In the genomic region with DNA sequence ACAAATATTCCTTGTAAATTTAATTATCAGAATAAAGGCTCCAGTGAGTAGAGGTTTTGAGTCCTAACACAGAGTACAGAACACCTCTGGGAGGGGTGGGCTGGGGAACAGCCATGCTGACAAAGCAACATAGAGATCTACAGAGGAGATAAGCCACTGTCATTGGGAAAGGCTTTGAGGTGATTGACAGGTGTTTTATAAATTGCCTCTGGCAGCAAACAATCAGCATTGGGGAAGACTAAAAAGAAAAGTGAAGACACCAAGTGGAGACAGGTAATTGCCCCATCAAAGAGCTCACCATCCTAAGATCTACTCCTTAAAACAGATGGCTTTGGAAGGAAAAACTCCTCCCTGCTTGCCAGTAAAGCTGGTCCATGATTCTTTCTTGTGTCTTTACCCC, we compare ENCODE assay signal across 16 cellular contexts.
DNase-seq lines count a peak whose midpoint lies in the region; ATAC-seq and TF ChIP-seq lines count a peak whose summit lies in the region.
"Had no signal": no experiment of that assay in that cellular context is flagged by ENCODE, and none has a peak within 500 bp of the region (broad histone marks: within the 10 kb centered on the region; RNA-seq: fewer than 3 reads in every experiment).

No MANE protein-coding gene starts in this region.

- no peak overlapping the region for H3K27ac ChIP-seq in HEK293 (ENCODE audit: extremely low read depth, low read depth, low read length)
- H3K27ac ChIP-seq in ectodermal cell (ENCODE audit: insufficient read depth, low read depth, low read length, poor library complexity, severe bottlenecking), result peak overlapping the region; percentile 36
- no peak overlapping the region for H3K27ac ChIP-seq in neuronal stem cell (replicated peaks; ENCODE audit: low read length)
- no peak overlapping the region for H3K27ac ChIP-seq in sigmoid colon
- H3K27ac ChIP-seq: BLaER1 treated with 17β-estradiol and CSF1 and Interleukin-3, amounts not matched to agents 10 nM and 100 nM; GM23248 had no signal

- H2BK120ac ChIP-seq in neuronal stem cell (ENCODE audit: low read depth, low read length), result no peak overlapping the region

- H2BK15ac ChIP-seq in neuronal stem cell (ENCODE audit: low read length), result no peak overlapping the region

- CTCF ChIA-PET in HEK293 (lab: Yijun Ruan, JAX), result no interaction called here

- H3K4me2 ChIP-seq in neuronal stem cell (ENCODE audit: insufficient read depth, low read length, poor library complexity, severe bottlenecking), result no peak overlapping the region
- H3K4me2 ChIP-seq: BLaER1 treated with 17β-estradiol and CSF1 and Interleukin-3, amounts not matched to agents 10 nM and 100 nM had no signal

- ATAC-seq in omental fat pad (ENCODE audit: low FRiP score), result no peak
- ATAC-seq: CD8-positive, alpha-beta T cell had no signal

- H2BK5ac ChIP-seq in neuronal stem cell (ENCODE audit: low read length), result no peak overlapping the region

- H4K91ac ChIP-seq in neuronal stem cell (ENCODE audit: low read depth, low read length, poor library complexity), result no peak overlapping the region

- H2AK5ac ChIP-seq in neuronal stem cell (ENCODE audit: low read depth, low read length), result no peak overlapping the region

- H3K27me3 ChIP-seq in ectodermal cell (ENCODE audit: control insufficient read depth, insufficient read depth, low read length, poor library complexity, severe bottlenecking) (no peaks in the 10 kb centered on the region), neuronal stem cell (ENCODE audit: control insufficient read depth in 3 of 3, insufficient read depth in 3 of 3, low read depth in 1 of 3, low read length in 3 of 3) (no peaks in the 10 kb centered on the region), sigmoid colon (no peaks in the 10 kb centered on the region)
- H3K27me3 ChIP-seq: BLaER1 treated with 17β-estradiol and CSF1 and Interleukin-3, amounts not matched to agents 10 nM and 100 nM had no signal

- POLR2A ChIA-PET in HEK293 (lab: Yijun Ruan, JAX), result no interaction called here

- no peaks in the 10 kb centered on the region for H3K4me1 ChIP-seq in HEK293 (ENCODE audit: control insufficient read depth, insufficient read depth, low read length)
- H3K4me1 ChIP-seq in ectodermal cell (ENCODE audit: control insufficient read depth, insufficient read depth, low read length), result peaks cover 19% of the 10 kb centered on the region
- peaks cover 2 to 14% of the 10 kb centered on the region in 2 donors for H3K4me1 ChIP-seq in neuronal stem cell (ENCODE audit: control insufficient read depth in 2 of 2, insufficient read depth in 1 of 2, low read depth in 1 of 2, low read length in 2 of 2)
- H3K4me1 ChIP-seq in sigmoid colon, result no peaks in the 10 kb centered on the region
- H3K4me1 ChIP-seq: BLaER1 treated with 17β-estradiol and CSF1 and Interleukin-3, amounts not matched to agents 10 nM and 100 nM; HAP-1 had no signal

- H3K18ac ChIP-seq in neuronal stem cell (ENCODE audit: low read length), result no peak overlapping the region

- H2BK12ac ChIP-seq in neuronal stem cell (ENCODE audit: low read length), result no peak overlapping the region

- DNase-seq in NCI-H2171 treated with DMSO at 0.1 percent for 48 hours (lab: John Stamatoyannopoulos, UW) (peak; percentile 15), NCI-H2171 (lab: John Stamatoyannopoulos, UW) (no peak), neuronal stem cell (ENCODE audit: low spot score) (peak; percentile 12), omental fat pad (ENCODE audit: low spot score) (no peak), sigmoid colon (no peak), NCI-H2196 (lab: John Stamatoyannopoulos, UW; ENCODE audit: unreplicated experiment) (no peak)
- DNase-seq: 8988T; Calu3; CD8-positive, alpha-beta T cell; DMS79 treated with DMSO at 0.1 percent for 48 hours; GM23248; IMR-90 had no signal

- H3K36me3 ChIP-seq in HEK293 (ENCODE audit: control insufficient read depth in 2 of 2, insufficient read depth in 1 of 2, low read length in 2 of 2) (no peaks in the 10 kb centered on the region), ectodermal cell (ENCODE audit: control insufficient read depth, insufficient read depth, low read length) (no peaks in the 10 kb centered on the region), neuronal stem cell (replicated peaks in 1 of 2; ENCODE audit: control insufficient read depth in 2 of 2, insufficient read depth in 2 of 2, low read length in 2 of 2) (no peaks in the 10 kb centered on the region), sigmoid colon (no peaks in the 10 kb centered on the region)
- H3K36me3 ChIP-seq: BLaER1 treated with 17β-estradiol and CSF1 and Interleukin-3, amounts not matched to agents 10 nM and 100 nM; HAP-1 had no signal

- no peaks in the 10 kb centered on the region for H3K9me3 ChIP-seq in HEK293 (ENCODE audit: control insufficient read depth, insufficient read depth, low read depth, low read length)
- peaks cover 8% of the 10 kb centered on the region for H3K9me3 ChIP-seq in ectodermal cell (ENCODE audit: control insufficient read depth, low read length)
- H3K9me3 ChIP-seq in neuronal stem cell (replicated peaks in 1 of 2; ENCODE audit: control insufficient read depth in 2 of 2, insufficient read depth in 1 of 2, low read depth in 1 of 2, low read length in 2 of 2), result no peaks in the 10 kb centered on the region
- H3K9me3 ChIP-seq in sigmoid colon, result peaks cover 0 to 4% (median under 1%) of the 10 kb centered on the region in 4 donors
- H3K9me3 ChIP-seq: HAP-1 had no signal

- TF ChIP-seq CTCF in HEK293 (tag by site-specific recombination; IDR thresholded peaks at IDR 0.05), result no peak
- no peak for TF ChIP-seq CTCF in omental fat pad (IDR thresholded peaks at IDR 0.05)
- TF ChIP-seq CTCF in sigmoid colon (IDR thresholded peaks at IDR 0.05), result no peak

- no peak overlapping the region for H3K23ac ChIP-seq in neuronal stem cell (ENCODE audit: low read depth, low read length, poor library complexity)

- no peak overlapping the region for H3K4me3 ChIP-seq in HEK293 (ENCODE audit: low read depth, low read length)
- H3K4me3 ChIP-seq in ectodermal cell (ENCODE audit: insufficient read depth, low read depth, low read length), result no peak overlapping the region
- H3K4me3 ChIP-seq in neuronal stem cell (ENCODE audit: low read length in 2 of 2), result no peak overlapping the region
- no peak overlapping the region for H3K4me3 ChIP-seq in sigmoid colon
- H3K4me3 ChIP-seq: BLaER1 treated with 17β-estradiol and CSF1 and Interleukin-3, amounts not matched to agents 10 nM and 100 nM; GM23248; HAP-1 had no signal

- no peak overlapping the region for H3K4ac ChIP-seq in neuronal stem cell (ENCODE audit: low read length)

- no peak for TF ChIP-seq POLR2A in sigmoid colon (IDR thresholded peaks at IDR 0.05)

- no peaks in the 10 kb centered on the region for H3K79me1 ChIP-seq in neuronal stem cell (ENCODE audit: low read depth, low read length)

- H3K9ac ChIP-seq in neuronal stem cell (ENCODE audit: low read depth, low read length, poor library complexity), result no peak overlapping the region
- H3K9ac ChIP-seq: BLaER1 treated with 17β-estradiol and CSF1 and Interleukin-3, amounts not matched to agents 10 nM and 100 nM; GM23248 had no signal

- intact Hi-C loops in sigmoid colon (cut with DNase I), result no loop called here

- H4K8ac ChIP-seq in neuronal stem cell (ENCODE audit: low read depth, low read length), result no peak overlapping the region

- H3K14ac ChIP-seq in neuronal stem cell (ENCODE audit: low read length), result no peak overlapping the region

- H2AFZ ChIP-seq in neuronal stem cell (ENCODE audit: low read length), result no peak overlapping the region
- H2AFZ ChIP-seq: GM23248 had no signal

- TF ChIP-seq EP300 in sigmoid colon (IDR thresholded peaks at IDR 0.05), result no peak

TF ChIP-seq in HEK293, 187 proteins besides CTCF, POLR2A, EP300 and RAD21:
- TF ChIP-seq ZNF629 (tag by site-specific recombination; IDR thresholded peaks at IDR 0.05), result no peak
- no peak for TF ChIP-seq SCRT1 (tag by site-specific recombination; IDR thresholded peaks at IDR 0.05; ENCODE audit: borderline replicate concordance)
- TF ChIP-seq, protein P1, sequence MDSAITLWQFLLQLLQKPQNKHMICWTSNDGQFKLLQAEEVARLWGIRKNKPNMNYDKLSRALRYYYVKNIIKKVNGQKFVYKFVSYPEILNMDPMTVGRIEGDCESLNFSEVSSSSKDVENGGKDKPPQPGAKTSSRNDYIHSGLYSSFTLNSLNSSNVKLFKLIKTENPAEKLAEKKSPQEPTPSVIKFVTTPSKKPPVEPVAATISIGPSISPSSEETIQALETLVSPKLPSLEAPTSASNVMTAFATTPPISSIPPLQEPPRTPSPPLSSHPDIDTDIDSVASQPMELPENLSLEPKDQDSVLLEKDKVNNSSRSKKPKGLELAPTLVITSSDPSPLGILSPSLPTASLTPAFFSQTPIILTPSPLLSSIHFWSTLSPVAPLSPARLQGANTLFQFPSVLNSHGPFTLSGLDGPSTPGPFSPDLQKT (IDR thresholded peaks at IDR 0.05; ENCODE audit: borderline replicate concordance, low read depth, low read length), result 0 out of 2 replicates have a peak, but pooled peaks have one; percentile 19
TF ChIP-seq in HEK293: peak in this region for 1.

Comparison
In these comparisons a context has a peak if more than half of its experiments do, and no peak if none do; other contexts are left out.
1. DNase-seq: peak in NCI-H2171 treated with DMSO at 0.1 percent for 48 hours (single experiment) and neuronal stem cell (single experiment); none in NCI-H2171 (single experiment), omental fat pad (single experiment), sigmoid colon (single experiment) and NCI-H2196 (single experiment).